In genomic region chr3:98893740-98894139, GRCh38 we compare ENCODE assay signal across 1 cellular context.
TF ChIP-seq lines count a peak whose summit lies in the region.

No MANE protein-coding gene starts in this region.

TF ChIP-seq in Ishikawa, 13 proteins besides CTCF, POLR2A, EP300 and RAD21 (continued from another document):
- TF ChIP-seq REST (IDR thresholded peaks at IDR 0.05; ENCODE audit: low read depth), result 0 out of 2 replicates have a peak, but pooled peaks have one; percentile 18
- TF ChIP-seq CREB1 (IDR thresholded peaks at IDR 0.05; ENCODE audit: low read depth), result no peak
- TF ChIP-seq TAF1 (IDR thresholded peaks at IDR 0.05; ENCODE audit: low read depth), result no peak
